1 cellular context compared by ENCODE assay signal in the genomic region with DNA sequence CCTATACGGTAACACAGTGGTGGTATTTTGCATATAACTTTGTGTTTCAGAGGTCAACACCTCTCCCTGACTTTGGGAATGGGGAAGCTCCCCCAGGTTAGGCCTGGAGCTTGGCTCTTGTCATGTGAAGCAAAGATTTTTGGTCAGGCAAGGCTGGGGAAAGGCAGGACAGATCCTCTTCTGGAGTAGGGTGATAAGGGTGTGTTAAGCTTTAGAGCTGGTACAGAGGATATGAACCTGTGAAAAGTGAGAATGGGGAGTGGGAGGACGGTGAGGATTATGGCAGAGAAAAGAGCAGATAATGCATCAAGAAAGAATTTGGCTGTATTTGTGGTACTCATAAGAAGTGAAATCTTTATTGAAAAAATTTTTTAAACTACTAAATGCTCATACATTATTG.
TF ChIP-seq lines count a peak whose summit lies in the region.

No MANE protein-coding gene starts in this region.

TF ChIP-seq in K562, 482 proteins besides CTCF, POLR2A, EP300 and RAD21 (continued from another document and continues in another):
- no peak for TF ChIP-seq ZNF592 (IDR thresholded peaks at IDR 0.05)
- TF ChIP-seq DLX4 (CRISPR knock-in tag; IDR thresholded peaks at IDR 0.05), result no peak
- TF ChIP-seq TRIM24 (IDR thresholded peaks at IDR 0.05), result 0 out of 4 replicates have a peak, but pooled peaks of 1 of the 2 experiments have one; percentile 17
- TF ChIP-seq, protein P1, sequence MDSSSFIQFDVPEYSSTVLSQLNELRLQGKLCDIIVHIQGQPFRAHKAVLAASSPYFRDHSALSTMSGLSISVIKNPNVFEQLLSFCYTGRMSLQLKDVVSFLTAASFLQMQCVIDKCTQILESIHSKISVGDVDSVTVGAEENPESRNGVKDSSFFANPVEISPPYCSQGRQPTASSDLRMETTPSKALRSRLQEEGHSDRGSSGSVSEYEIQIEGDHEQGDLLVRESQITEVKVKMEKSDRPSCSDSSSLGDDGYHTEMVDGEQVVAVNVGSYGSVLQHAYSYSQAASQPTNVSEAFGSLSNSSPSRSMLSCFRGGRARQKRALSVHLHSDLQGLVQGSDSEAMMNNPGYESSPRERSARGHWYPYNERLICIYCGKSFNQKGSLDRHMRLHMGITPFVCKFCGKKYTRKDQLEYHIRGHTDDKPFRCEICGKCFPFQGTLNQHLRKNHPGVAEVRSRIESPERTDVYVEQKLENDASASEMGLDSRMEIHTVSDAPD (CRISPR knock-in tag; IDR thresholded peaks at IDR 0.05), result no peak
- TF ChIP-seq RCOR1 (IDR thresholded peaks at IDR 0.05; ENCODE audit: borderline replicate concordance in 1 of 2, low read depth in 2 of 2, low read length in 2 of 2), result peak in 1 of 2 experiments; percentile 52; a peak in 2 of 4 replicates
- no peak for TF ChIP-seq SPI1 (IDR thresholded peaks at IDR 0.05; ENCODE audit: borderline replicate concordance, low read depth, low read length)
- peak; percentile 90 for TF ChIP-seq ZNF263 (CRISPR knock-in tag; IDR thresholded peaks at IDR 0.05; ENCODE audit: borderline replicate concordance)
- no peak for TF ChIP-seq TGIF2 (CRISPR knock-in tag; IDR thresholded peaks at IDR 0.05)
- peak; percentile 78 for TF ChIP-seq TEAD4 (IDR thresholded peaks at IDR 0.05; ENCODE audit: low read length)
- no peak for TF ChIP-seq TEAD4 (CRISPR knock-in tag; IDR thresholded peaks at IDR 0.05; ENCODE audit: borderline replicate concordance)
- TF ChIP-seq ZNF134 (CRISPR knock-in tag; conservative IDR thresholded peaks at IDR 0.05), result no peak
- TF ChIP-seq MECOM (CRISPR knock-in tag; IDR thresholded peaks at IDR 0.05), result no peak
- TF ChIP-seq, protein P2, sequence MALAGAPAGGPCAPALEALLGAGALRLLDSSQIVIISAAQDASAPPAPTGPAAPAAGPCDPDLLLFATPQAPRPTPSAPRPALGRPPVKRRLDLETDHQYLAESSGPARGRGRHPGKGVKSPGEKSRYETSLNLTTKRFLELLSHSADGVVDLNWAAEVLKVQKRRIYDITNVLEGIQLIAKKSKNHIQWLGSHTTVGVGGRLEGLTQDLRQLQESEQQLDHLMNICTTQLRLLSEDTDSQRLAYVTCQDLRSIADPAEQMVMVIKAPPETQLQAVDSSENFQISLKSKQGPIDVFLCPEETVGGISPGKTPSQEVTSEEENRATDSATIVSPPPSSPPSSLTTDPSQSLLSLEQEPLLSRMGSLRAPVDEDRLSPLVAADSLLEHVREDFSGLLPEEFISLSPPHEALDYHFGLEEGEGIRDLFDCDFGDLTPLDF (CRISPR knock-in tag; IDR thresholded peaks at IDR 0.05), result no peak
- peak; percentile 88 for TF ChIP-seq ARID1B (IDR thresholded peaks at IDR 0.05)
- no peak for TF ChIP-seq TFAM (CRISPR knock-in tag; conservative IDR thresholded peaks at IDR 0.05)
- TF ChIP-seq GATAD2B (IDR thresholded peaks at IDR 0.05; ENCODE audit: borderline replicate concordance), result no peak
- no peak for TF ChIP-seq IRF9 (tag; IDR thresholded peaks at IDR 0.05)
- TF ChIP-seq CBFA2T3 (IDR thresholded peaks at IDR 0.05), result peak; percentile 91
- no peak for TF ChIP-seq FOSL1 (tag; conservative IDR thresholded peaks at IDR 0.05)
- no peak for TF ChIP-seq MAFK (IDR thresholded peaks at IDR 0.05; ENCODE audit: low read length)
- TF ChIP-seq TRIM25 (IDR thresholded peaks at IDR 0.05; ENCODE audit: borderline replicate concordance), result no peak
- TF ChIP-seq FOXM1 (IDR thresholded peaks at IDR 0.05; ENCODE audit: low read depth), result no peak
- no peak for TF ChIP-seq FOXM1 (CRISPR knock-in tag; IDR thresholded peaks at IDR 0.05; ENCODE audit: low read depth)
- TF ChIP-seq, protein P3, sequence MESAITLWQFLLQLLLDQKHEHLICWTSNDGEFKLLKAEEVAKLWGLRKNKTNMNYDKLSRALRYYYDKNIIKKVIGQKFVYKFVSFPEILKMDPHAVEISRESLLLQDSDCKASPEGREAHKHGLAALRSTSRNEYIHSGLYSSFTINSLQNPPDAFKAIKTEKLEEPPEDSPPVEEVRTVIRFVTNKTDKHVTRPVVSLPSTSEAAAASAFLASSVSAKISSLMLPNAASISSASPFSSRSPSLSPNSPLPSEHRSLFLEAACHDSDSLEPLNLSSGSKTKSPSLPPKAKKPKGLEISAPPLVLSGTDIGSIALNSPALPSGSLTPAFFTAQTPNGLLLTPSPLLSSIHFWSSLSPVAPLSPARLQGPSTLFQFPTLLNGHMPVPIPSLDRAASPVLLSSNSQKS (CRISPR knock-in tag; IDR thresholded peaks at IDR 0.05), result no peak
- TF ChIP-seq TAF15 (IDR thresholded peaks at IDR 0.05; ENCODE audit: low read depth, low read length), result no peak
- TF ChIP-seq HDAC2 (IDR thresholded peaks at IDR 0.05), result 0 out of 2 replicates have a peak, but pooled peaks have one; percentile 41
- no peak for TF ChIP-seq LEF1 (IDR thresholded peaks at IDR 0.05)
- TF ChIP-seq MXI1 (IDR thresholded peaks at IDR 0.05; ENCODE audit: low read depth, low read length), result no peak
- TF ChIP-seq SNRNP70 (optimal IDR thresholded peaks at IDR 0.05; ENCODE audit: low read depth, low read length), result no peak
- no peak for TF ChIP-seq CREB1 (IDR thresholded peaks at IDR 0.05)
- TF ChIP-seq CREB1 (CRISPR knock-in tag; IDR thresholded peaks at IDR 0.05), result no peak
- TF ChIP-seq STAT5A (IDR thresholded peaks at IDR 0.05; ENCODE audit: borderline replicate concordance, low read length), result peak; percentile 42; the same call in 1 of the 2 replicates
- no peak for TF ChIP-seq ELF1 (tag; IDR thresholded peaks at IDR 0.05)
- peak; percentile 78 for TF ChIP-seq TAL1 (IDR thresholded peaks at IDR 0.05)
- TF ChIP-seq HNRNPL (IDR thresholded peaks at IDR 0.05; ENCODE audit: low read depth, low read length), result no peak
- no peak for TF ChIP-seq RFX1 (IDR thresholded peaks at IDR 0.05)
- no peak for TF ChIP-seq MCM5 (IDR thresholded peaks at IDR 0.05; ENCODE audit: low read depth)
- TF ChIP-seq ZNF699 (CRISPR knock-in tag; IDR thresholded peaks at IDR 0.05; ENCODE audit: insufficient replicate concordance), result no peak
- TF ChIP-seq CREBBP (IDR thresholded peaks at IDR 0.05; ENCODE audit: low read depth, low read length), result no peak
- no peak for TF ChIP-seq TSHZ1 (CRISPR knock-in tag; IDR thresholded peaks at IDR 0.05)
- no peak for TF ChIP-seq ATF6 (CRISPR knock-in tag; IDR thresholded peaks at IDR 0.05)
- no peak for TF ChIP-seq ELK1 (CRISPR knock-in tag; IDR thresholded peaks at IDR 0.05)
- TF ChIP-seq PTTG1 (tag; IDR thresholded peaks at IDR 0.05; ENCODE audit: low read depth), result no peak
- peak; percentile 86 for TF ChIP-seq TCF3 (CRISPR knock-in tag; IDR thresholded peaks at IDR 0.05)
- no peak for TF ChIP-seq IFI16 (CRISPR knock-in tag; IDR thresholded peaks at IDR 0.05)
